1 cellular context compared by ENCODE assay signal in the genomic region with DNA sequence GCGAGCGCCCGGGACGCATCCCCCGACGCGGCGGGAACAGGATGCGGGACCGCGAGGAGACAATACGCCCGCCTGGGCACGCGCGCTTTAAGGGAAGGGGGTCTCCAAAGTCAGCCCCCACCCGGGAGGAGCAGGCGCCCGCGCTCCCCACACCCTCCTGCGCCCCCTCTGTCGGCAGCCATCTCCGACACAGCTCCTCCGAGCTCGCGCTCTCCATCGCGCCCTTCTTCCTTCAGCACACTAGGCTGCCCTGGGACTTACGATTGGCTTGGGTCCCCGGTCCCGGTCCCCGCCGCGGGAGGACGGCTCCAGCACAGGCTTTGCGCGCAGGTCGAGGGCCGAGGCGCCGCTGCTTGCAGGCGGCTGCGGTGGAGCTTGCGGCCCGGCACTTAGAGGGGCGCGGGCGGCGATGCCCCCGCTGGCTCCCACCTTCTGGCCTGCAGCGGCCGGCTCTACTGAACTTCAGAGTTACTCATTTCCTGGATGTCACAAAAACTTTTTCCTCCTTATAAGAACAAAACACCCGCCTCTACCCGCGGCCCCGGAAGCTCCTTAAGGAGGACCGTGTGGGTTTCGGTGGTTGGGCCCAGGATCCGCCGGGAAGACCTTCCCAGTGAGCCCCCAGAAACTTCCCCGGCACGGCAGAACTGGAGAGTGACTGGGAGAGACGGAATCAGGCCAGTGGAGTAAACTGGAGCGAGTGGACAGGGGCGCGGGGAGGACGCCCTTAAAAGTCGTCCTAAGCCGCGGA.
A peak's percentile ranks its signal among the peaks of the same experiment; 100 is the strongest.
TF ChIP-seq lines count a peak whose summit lies in the region.

A gene with protein sequence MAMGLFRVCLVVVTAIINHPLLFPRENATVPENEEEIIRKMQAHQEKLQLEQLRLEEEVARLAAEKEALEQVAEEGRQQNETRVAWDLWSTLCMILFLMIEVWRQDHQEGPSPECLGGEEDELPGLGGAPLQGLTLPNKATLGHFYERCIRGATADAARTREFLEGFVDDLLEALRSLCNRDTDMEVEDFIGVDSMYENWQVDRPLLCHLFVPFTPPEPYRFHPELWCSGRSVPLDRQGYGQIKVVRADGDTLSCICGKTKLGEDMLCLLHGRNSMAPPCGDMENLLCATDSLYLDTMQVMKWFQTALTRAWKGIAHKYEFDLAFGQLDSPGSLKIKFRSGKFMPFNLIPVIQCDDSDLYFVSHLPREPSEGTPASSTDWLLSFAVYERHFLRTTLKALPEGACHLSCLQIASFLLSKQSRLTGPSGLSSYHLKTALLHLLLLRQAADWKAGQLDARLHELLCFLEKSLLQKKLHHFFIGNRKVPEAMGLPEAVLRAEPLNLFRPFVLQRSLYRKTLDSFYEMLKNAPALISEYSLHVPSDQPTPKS (minus strand): TSS at position 481 of the 751 bp plus-strand sequence. CDS start 22,414 bp downstream, outside the sequence.

TF ChIP-seq in K562, 482 proteins besides CTCF, POLR2A, EP300 and RAD21 (continued from another document and continues in another):
- TF ChIP-seq ZNF280A (IDR thresholded peaks at IDR 0.05; ENCODE audit: low read depth, partially characterized antibody) (no peak), ZNF175 (CRISPR knock-in tag; IDR thresholded peaks at IDR 0.05; ENCODE audit: low read depth) (no peak), ADNP (tag; IDR thresholded peaks at IDR 0.05) (no peak), TAF1 (IDR thresholded peaks at IDR 0.05; ENCODE audit: control insufficient read depth, extremely low read depth, insufficient read depth, low read length, severe bottlenecking) (peak; percentile 55), BMI1 (IDR thresholded peaks at IDR 0.05; ENCODE audit: low read length) (no peak), RBM39 (optimal IDR thresholded peaks at IDR 0.05; ENCODE audit: low read depth, low read length) (no peak), ZNF764 (CRISPR knock-in tag; IDR thresholded peaks at IDR 0.05; ENCODE audit: low read depth) (no peak), NR2C2 (CRISPR knock-in tag; IDR thresholded peaks at IDR 0.05) (no peak), NR2C2 (tag; IDR thresholded peaks at IDR 0.05) (peak; percentile 4; the same call in 1 of the 2 replicates), IRF2 (CRISPR knock-in tag; IDR thresholded peaks at IDR 0.05) (no peak), NCOA6 (IDR thresholded peaks at IDR 0.05) (no peak), STAT6 (CRISPR knock-in tag; IDR thresholded peaks at IDR 0.05) (no peak), MIER1 (IDR thresholded peaks at IDR 0.05; ENCODE audit: low read depth) (no peak), ARID3A (IDR thresholded peaks at IDR 0.05; ENCODE audit: borderline replicate concordance, low read depth, low read length) (no peak), RBBP5 (IDR thresholded peaks at IDR 0.05; ENCODE audit: borderline replicate concordance, insufficient read depth, low read length, poor library complexity, severe bottlenecking) (peak; percentile 66), CGGBP1 (CRISPR knock-in tag; IDR thresholded peaks at IDR 0.05) (no peak), KDM1A (IDR thresholded peaks at IDR 0.05) (no peak), TAL1 (IDR thresholded peaks at IDR 0.05) (no peak), SMARCA5 (IDR thresholded peaks at IDR 0.05) (no peak), HMGXB4 (CRISPR knock-in tag; IDR thresholded peaks at IDR 0.05) (peak; percentile 67), AFF4 (CRISPR knock-in tag; IDR thresholded peaks at IDR 0.05) (no peak; the same call in 1 of the 2 replicates), ZNF699 (CRISPR knock-in tag; IDR thresholded peaks at IDR 0.05; ENCODE audit: insufficient replicate concordance) (no peak), PHB (CRISPR knock-in tag; IDR thresholded peaks at IDR 0.05) (no peak), ZSCAN29 (IDR thresholded peaks at IDR 0.05) (no peak), TOE1 (IDR thresholded peaks at IDR 0.05; ENCODE audit: borderline replicate concordance) (peak; percentile 97), TOE1 (CRISPR knock-in tag; IDR thresholded peaks at IDR 0.05; ENCODE audit: borderline replicate concordance, low read depth) (no peak), MEF2D (tag; conservative IDR thresholded peaks at IDR 0.05; ENCODE audit: low read depth) (no peak), TEAD4 (IDR thresholded peaks at IDR 0.05; ENCODE audit: low read length) (no peak), TEAD4 (CRISPR knock-in tag; IDR thresholded peaks at IDR 0.05; ENCODE audit: borderline replicate concordance) (no peak), RBFOX2 (IDR thresholded peaks at IDR 0.05; ENCODE audit: low read depth, low read length) (peak; percentile 97), RNF2 (IDR thresholded peaks at IDR 0.05) (no peak), RBM17 (IDR thresholded peaks at IDR 0.05; ENCODE audit: borderline replicate concordance, low read depth, low read length) (no peak), FOXM1 (IDR thresholded peaks at IDR 0.05; ENCODE audit: low read depth) (peak; percentile 96), FOXM1 (CRISPR knock-in tag; IDR thresholded peaks at IDR 0.05; ENCODE audit: low read depth) (no peak), ZNF551 (CRISPR knock-in tag; IDR thresholded peaks at IDR 0.05) (no peak), PHF21A (IDR thresholded peaks at IDR 0.05; ENCODE audit: borderline replicate concordance, low read depth) (no peak)
- TF ChIP-seq, protein P1, sequence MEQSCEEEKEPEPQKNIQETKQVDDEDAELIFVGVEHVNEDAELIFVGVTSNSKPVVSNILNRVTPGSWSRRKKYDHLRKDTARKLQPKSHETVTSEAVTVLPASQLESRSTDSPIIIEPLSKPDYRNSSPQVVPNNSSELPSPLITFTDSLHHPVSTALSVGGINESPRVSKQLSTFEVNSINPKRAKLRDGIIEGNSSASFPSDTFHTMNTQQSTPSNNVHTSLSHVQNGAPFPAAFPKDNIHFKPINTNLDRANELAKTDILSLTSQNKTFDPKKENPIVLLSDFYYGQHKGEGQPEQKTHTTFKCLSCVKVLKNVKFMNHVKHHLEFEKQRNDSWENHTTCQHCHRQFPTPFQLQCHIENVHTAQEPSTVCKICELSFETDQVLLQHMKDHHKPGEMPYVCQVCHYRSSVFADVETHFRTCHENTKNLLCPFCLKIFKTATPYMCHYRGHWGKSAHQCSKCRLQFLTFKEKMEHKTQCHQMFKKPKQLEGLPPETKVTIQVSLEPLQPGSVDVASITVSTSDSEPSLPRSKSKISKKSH (CRISPR knock-in tag; IDR thresholded peaks at IDR 0.05) = no peak
- TF ChIP-seq, protein P2, sequence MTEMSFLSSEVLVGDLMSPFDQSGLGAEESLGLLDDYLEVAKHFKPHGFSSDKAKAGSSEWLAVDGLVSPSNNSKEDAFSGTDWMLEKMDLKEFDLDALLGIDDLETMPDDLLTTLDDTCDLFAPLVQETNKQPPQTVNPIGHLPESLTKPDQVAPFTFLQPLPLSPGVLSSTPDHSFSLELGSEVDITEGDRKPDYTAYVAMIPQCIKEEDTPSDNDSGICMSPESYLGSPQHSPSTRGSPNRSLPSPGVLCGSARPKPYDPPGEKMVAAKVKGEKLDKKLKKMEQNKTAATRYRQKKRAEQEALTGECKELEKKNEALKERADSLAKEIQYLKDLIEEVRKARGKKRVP (CRISPR knock-in tag; IDR thresholded peaks at IDR 0.05) = no peak
- TF ChIP-seq, protein P3, sequence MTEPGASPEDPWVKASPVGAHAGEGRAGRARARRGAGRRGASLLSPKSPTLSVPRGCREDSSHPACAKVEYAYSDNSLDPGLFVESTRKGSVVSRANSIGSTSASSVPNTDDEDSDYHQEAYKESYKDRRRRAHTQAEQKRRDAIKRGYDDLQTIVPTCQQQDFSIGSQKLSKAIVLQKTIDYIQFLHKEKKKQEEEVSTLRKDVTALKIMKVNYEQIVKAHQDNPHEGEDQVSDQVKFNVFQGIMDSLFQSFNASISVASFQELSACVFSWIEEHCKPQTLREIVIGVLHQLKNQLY (CRISPR knock-in tag; conservative IDR thresholded peaks at IDR 0.05) = no peak
- TF ChIP-seq, protein P4, sequence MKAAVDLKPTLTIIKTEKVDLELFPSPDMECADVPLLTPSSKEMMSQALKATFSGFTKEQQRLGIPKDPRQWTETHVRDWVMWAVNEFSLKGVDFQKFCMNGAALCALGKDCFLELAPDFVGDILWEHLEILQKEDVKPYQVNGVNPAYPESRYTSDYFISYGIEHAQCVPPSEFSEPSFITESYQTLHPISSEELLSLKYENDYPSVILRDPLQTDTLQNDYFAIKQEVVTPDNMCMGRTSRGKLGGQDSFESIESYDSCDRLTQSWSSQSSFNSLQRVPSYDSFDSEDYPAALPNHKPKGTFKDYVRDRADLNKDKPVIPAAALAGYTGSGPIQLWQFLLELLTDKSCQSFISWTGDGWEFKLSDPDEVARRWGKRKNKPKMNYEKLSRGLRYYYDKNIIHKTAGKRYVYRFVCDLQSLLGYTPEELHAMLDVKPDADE (conservative IDR thresholded peaks at IDR 0.05; ENCODE audit: control insufficient read depth, low read depth, low read length) = no peak
